In genomic region chr17:64750891-64751677, GRCh38 we compare ENCODE assay signal across 14 cellular contexts.
A peak's percentile ranks its signal among the peaks of the same experiment; 100 is the strongest.
DNase-seq lines count a peak whose midpoint lies in the region; ATAC-seq and TF ChIP-seq lines count a peak whose summit lies in the region.
"Had no signal": no experiment of that assay in that cellular context is flagged by ENCODE, and none has a peak within 500 bp of the region (broad histone marks: within the 10 kb centered on the region; RNA-seq: fewer than 3 reads in every experiment).

No MANE protein-coding gene starts in this region.

- DNase-seq in HPDE6-E6E7 (ENCODE audit: extremely low spot score), result peak; percentile 19
- DNase-seq in left lobe of liver (ENCODE audit: low spot score), result peak; percentile 23
- no peak for DNase-seq in NCI-H2081 treated with DMSO at 0.1 percent for 48 hours (lab: John Stamatoyannopoulos, UW)
- DNase-seq: BE2C, COR-L47, DMS153, DMS79 treated with DMSO at 0.1 percent for 48 hours, EL had no signal

- H3K27ac ChIP-seq in C4-2B (peak overlapping the region; percentile 53), VCaP (peak overlapping the region; percentile 60)
- H3K27ac ChIP-seq: A549 had no signal

- no peak for TF ChIP-seq CTCF in C4-2B (conservative IDR thresholded peaks at IDR 0.05)
- TF ChIP-seq CTCF in VCaP (conservative IDR thresholded peaks at IDR 0.05), result no peak

- no peak for ATAC-seq in left lobe of liver
- no peak for ATAC-seq in HG03135 (IDR thresholded peaks at IDR 0.05; ENCODE audit: unreplicated experiment)
- no peak for ATAC-seq in HG03097 (IDR thresholded peaks at IDR 0.05; ENCODE audit: low FRiP score, unreplicated experiment)
- ATAC-seq: A549; CD8-positive, alpha-beta T cell had no signal
